ENCODE assay signal across 2 cellular contexts in the genomic region with DNA sequence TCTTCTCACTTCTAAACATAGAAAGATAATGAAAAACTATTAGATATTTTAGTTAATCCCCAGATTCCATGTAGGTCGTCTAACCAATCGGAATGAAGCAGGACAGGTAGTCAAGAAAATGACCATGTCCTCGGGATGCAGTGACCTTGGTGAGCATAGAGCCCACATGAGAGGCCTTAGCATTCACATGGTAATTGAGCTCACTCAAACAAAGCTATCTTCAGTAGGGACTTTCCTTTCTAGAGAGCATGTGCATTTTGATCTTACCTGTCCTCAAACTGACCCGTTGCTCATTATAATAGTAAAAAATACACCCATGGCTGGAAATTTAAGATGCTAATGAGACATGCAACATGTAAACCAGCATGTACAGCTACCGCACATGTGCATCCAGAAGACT.
TF ChIP-seq lines count a peak whose summit lies in the region.

No MANE protein-coding gene starts in this region.

TF ChIP-seq in GM23338, 12 proteins besides CTCF, POLR2A, EP300 and RAD21:
- TF ChIP-seq, protein P1, sequence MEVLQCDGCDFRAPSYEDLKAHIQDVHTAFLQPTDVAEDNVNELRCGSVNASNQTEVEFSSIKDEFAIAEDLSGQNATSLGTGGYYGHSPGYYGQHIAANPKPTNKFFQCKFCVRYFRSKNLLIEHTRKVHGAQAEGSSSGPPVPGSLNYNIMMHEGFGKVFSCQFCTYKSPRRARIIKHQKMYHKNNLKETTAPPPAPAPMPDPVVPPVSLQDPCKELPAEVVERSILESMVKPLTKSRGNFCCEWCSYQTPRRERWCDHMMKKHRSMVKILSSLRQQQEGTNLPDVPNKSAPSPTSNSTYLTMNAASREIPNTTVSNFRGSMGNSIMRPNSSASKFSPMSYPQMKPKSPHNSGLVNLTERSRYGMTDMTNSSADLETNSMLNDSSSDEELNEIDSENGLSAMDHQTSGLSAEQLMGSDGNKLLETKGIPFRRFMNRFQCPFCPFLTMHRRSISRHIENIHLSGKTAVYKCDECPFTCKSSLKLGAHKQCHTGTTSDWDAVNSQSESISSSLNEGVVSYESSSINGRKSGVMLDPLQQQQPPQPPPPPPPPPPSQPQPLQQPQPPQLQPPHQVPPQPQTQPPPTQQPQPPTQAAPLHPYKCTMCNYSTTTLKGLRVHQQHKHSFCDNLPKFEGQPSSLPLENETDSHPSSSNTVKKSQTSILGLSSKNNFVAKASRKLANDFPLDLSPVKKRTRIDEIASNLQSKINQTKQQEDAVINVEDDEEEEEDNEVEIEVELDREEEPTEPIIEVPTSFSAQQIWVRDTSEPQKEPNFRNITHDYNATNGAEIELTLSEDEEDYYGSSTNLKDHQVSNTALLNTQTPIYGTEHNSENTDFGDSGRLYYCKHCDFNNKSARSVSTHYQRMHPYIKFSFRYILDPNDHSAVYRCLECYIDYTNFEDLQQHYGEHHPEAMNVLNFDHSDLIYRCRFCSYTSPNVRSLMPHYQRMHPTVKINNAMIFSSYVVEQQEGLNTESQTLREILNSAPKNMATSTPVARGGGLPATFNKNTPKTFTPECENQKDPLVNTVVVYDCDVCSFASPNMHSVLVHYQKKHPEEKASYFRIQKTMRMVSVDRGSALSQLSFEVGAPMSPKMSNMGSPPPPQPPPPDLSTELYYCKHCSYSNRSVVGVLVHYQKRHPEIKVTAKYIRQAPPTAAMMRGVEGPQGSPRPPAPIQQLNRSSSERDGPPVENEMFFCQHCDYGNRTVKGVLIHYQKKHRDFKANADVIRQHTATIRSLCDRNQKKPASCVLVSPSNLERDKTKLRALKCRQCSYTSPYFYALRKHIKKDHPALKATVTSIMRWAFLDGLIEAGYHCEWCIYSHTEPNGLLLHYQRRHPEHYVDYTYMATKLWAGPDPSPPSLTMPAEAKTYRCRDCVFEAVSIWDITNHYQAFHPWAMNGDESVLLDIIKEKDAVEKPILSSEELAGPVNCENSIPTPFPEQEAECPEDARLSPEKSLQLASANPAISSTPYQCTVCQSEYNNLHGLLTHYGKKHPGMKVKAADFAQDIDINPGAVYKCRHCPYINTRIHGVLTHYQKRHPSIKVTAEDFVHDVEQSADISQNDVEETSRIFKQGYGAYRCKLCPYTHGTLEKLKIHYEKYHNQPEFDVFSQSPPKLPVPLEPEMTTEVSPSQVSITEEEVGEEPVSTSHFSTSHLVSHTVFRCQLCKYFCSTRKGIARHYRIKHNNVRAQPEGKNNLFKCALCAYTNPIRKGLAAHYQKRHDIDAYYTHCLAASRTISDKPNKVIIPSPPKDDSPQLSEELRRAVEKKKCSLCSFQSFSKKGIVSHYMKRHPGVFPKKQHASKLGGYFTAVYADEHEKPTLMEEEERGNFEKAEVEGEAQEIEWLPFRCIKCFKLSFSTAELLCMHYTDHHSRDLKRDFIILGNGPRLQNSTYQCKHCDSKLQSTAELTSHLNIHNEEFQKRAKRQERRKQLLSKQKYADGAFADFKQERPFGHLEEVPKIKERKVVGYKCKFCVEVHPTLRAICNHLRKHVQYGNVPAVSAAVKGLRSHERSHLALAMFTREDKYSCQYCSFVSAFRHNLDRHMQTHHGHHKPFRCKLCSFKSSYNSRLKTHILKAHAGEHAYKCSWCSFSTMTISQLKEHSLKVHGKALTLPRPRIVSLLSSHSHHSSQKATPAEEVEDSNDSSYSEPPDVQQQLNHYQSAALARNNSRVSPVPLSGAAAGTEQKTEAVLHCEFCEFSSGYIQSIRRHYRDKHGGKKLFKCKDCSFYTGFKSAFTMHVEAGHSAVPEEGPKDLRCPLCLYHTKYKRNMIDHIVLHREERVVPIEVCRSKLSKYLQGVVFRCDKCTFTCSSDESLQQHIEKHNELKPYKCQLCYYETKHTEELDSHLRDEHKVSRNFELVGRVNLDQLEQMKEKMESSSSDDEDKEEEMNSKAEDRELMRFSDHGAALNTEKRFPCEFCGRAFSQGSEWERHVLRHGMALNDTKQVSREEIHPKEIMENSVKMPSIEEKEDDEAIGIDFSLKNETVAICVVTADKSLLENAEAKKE (CRISPR knock-in tag; IDR thresholded peaks at IDR 0.05) = peak; percentile 82
- TF ChIP-seq, protein P2, sequence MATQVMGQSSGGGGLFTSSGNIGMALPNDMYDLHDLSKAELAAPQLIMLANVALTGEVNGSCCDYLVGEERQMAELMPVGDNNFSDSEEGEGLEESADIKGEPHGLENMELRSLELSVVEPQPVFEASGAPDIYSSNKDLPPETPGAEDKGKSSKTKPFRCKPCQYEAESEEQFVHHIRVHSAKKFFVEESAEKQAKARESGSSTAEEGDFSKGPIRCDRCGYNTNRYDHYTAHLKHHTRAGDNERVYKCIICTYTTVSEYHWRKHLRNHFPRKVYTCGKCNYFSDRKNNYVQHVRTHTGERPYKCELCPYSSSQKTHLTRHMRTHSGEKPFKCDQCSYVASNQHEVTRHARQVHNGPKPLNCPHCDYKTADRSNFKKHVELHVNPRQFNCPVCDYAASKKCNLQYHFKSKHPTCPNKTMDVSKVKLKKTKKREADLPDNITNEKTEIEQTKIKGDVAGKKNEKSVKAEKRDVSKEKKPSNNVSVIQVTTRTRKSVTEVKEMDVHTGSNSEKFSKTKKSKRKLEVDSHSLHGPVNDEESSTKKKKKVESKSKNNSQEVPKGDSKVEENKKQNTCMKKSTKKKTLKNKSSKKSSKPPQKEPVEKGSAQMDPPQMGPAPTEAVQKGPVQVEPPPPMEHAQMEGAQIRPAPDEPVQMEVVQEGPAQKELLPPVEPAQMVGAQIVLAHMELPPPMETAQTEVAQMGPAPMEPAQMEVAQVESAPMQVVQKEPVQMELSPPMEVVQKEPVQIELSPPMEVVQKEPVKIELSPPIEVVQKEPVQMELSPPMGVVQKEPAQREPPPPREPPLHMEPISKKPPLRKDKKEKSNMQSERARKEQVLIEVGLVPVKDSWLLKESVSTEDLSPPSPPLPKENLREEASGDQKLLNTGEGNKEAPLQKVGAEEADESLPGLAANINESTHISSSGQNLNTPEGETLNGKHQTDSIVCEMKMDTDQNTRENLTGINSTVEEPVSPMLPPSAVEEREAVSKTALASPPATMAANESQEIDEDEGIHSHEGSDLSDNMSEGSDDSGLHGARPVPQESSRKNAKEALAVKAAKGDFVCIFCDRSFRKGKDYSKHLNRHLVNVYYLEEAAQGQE (IDR thresholded peaks at IDR 0.05; ENCODE audit: unreplicated experiment) = no peak

TF ChIP-seq in WTC11, 78 proteins besides CTCF, POLR2A, EP300 and RAD21 (continued from another document):
- TF ChIP-seq, protein P3, sequence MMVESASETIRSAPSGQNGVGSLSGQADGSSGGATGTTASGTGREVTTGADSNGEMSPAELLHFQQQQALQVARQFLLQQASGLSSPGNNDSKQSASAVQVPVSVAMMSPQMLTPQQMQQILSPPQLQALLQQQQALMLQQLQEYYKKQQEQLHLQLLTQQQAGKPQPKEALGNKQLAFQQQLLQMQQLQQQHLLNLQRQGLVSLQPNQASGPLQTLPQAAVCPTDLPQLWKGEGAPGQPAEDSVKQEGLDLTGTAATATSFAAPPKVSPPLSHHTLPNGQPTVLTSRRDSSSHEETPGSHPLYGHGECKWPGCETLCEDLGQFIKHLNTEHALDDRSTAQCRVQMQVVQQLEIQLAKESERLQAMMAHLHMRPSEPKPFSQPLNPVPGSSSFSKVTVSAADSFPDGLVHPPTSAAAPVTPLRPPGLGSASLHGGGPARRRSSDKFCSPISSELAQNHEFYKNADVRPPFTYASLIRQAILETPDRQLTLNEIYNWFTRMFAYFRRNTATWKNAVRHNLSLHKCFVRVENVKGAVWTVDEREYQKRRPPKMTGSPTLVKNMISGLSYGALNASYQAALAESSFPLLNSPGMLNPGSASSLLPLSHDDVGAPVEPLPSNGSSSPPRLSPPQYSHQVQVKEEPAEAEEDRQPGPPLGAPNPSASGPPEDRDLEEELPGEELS (CRISPR knock-in tag; IDR thresholded peaks at IDR 0.05) = no peak
- TF ChIP-seq, protein P4, sequence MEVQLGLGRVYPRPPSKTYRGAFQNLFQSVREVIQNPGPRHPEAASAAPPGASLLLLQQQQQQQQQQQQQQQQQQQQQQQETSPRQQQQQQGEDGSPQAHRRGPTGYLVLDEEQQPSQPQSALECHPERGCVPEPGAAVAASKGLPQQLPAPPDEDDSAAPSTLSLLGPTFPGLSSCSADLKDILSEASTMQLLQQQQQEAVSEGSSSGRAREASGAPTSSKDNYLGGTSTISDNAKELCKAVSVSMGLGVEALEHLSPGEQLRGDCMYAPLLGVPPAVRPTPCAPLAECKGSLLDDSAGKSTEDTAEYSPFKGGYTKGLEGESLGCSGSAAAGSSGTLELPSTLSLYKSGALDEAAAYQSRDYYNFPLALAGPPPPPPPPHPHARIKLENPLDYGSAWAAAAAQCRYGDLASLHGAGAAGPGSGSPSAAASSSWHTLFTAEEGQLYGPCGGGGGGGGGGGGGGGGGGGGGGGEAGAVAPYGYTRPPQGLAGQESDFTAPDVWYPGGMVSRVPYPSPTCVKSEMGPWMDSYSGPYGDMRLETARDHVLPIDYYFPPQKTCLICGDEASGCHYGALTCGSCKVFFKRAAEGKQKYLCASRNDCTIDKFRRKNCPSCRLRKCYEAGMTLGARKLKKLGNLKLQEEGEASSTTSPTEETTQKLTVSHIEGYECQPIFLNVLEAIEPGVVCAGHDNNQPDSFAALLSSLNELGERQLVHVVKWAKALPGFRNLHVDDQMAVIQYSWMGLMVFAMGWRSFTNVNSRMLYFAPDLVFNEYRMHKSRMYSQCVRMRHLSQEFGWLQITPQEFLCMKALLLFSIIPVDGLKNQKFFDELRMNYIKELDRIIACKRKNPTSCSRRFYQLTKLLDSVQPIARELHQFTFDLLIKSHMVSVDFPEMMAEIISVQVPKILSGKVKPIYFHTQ (CRISPR knock-in tag; IDR thresholded peaks at IDR 0.05) = no peak
- TF ChIP-seq, protein P5, sequence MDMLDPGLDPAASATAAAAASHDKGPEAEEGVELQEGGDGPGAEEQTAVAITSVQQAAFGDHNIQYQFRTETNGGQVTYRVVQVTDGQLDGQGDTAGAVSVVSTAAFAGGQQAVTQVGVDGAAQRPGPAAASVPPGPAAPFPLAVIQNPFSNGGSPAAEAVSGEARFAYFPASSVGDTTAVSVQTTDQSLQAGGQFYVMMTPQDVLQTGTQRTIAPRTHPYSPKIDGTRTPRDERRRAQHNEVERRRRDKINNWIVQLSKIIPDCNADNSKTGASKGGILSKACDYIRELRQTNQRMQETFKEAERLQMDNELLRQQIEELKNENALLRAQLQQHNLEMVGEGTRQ (CRISPR knock-in tag; IDR thresholded peaks at IDR 0.05) = no peak
- no peak for TF ChIP-seq OVOL2 (CRISPR knock-in tag; IDR thresholded peaks at IDR 0.05; ENCODE audit: borderline replicate concordance)
- no peak for TF ChIP-seq JAZF1 (CRISPR knock-in tag; IDR thresholded peaks at IDR 0.05)
- TF ChIP-seq, protein P6, sequence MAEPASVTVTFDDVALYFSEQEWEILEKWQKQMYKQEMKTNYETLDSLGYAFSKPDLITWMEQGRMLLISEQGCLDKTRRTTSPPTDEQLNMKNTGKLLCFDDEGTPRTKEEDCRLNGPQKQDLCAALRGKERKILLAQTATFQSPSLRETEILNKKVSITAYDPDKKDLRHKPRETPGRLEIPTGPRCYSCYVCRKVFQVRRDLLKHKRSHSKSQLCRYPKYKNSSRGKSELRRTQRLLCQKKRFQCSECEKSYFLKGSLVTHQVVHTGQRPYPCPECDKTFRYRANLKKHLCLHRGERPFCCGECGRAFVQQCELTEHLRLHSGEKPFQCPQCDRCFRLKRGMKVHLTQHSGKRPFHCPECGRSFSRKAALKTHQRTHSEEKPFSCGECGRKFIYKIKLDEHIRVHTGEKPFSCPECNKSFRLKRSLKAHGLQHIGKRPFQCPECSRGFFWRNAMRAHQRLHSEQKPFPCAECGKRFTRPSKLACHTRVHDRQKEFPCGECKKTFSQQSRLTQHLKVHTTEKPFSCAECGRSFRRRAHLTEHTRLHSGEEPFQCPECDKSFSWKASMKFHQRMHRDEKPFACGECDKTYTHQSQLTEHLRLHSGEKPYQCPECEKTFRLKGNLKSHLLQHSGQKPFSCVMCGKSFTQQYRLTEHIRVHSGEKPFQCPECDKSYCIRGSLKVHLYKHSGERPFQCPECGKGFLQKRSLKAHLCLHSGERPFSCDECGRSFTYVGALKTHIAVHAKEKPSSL (CRISPR knock-in tag; conservative IDR thresholded peaks at IDR 0.05) = no peak
- TF ChIP-seq, protein P7, sequence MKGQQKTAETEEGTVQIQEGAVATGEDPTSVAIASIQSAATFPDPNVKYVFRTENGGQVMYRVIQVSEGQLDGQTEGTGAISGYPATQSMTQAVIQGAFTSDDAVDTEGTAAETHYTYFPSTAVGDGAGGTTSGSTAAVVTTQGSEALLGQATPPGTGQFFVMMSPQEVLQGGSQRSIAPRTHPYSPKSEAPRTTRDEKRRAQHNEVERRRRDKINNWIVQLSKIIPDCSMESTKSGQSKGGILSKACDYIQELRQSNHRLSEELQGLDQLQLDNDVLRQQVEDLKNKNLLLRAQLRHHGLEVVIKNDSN (CRISPR knock-in tag; IDR thresholded peaks at IDR 0.05) = no peak
